In the genomic region with DNA sequence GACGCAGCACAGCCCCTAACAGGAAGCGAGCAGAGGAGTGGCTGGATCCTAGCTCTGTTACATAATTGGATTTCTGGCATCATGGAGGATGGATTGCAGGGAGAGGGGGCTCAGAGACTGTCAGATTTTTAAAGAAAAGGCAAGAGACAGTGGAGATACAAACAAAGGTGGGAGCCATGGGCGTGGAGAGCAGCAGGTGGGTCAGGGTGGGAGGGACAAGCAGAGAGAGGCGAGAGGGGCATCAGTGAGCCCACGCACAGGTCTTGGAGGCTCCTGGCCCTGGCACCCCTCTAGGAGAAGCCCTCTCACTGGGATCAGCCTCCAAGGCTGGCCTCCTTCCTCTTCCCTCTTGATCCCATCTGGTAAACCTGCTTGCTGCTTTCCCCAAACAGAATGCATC, we compare ENCODE assay signal across 17 cellular contexts.
DNase-seq lines count a peak whose midpoint lies in the region; ATAC-seq and TF ChIP-seq lines count a peak whose summit lies in the region.
"Had no signal": no experiment of that assay in that cellular context is flagged by ENCODE, and none has a peak within 500 bp of the region (broad histone marks: within the 10 kb centered on the region; RNA-seq: fewer than 3 reads in every experiment).

No MANE protein-coding gene starts in this region.

- H3K18ac ChIP-seq in neuronal stem cell (ENCODE audit: low read length): peak overlapping the region; percentile 39

- H2AFZ ChIP-seq in neuronal stem cell (ENCODE audit: low read length): no peak overlapping the region

- no peak for ATAC-seq in effector memory CD8-positive, alpha-beta T cell (replicated peaks)
- ATAC-seq: A549; CD8-positive, alpha-beta T cell had no signal

- DNase-seq in NCI-H82 treated with DMSO at 0.1 percent for 48 hours (lab: John Stamatoyannopoulos, UW; ENCODE audit: unreplicated experiment): peak; percentile 29
- DNase-seq in coronary artery (ENCODE audit: low spot score): peak; percentile 17
- DNase-seq in neuronal stem cell (ENCODE audit: low spot score): no peak
- no peak for DNase-seq in type B pancreatic cell (ENCODE audit: extremely low spot score, unreplicated experiment)
- DNase-seq in effector memory CD8-positive, alpha-beta T cell: no peak
- DNase-seq in medulla oblongata (ENCODE audit: extremely low spot score): no peak
- DNase-seq in testis: no peak
- no peak for DNase-seq in LoVo (ENCODE audit: low spot score)
- DNase-seq: BE2C; CD8-positive, alpha-beta T cell; COR-L47; DMS153; DMS79 treated with DMSO at 0.1 percent for 48 hours; GDM1 had no signal

- H3K79me1 ChIP-seq in neuronal stem cell (ENCODE audit: low read depth, low read length): no peaks in the 10 kb centered on the region

- no peak overlapping the region for H3K27ac ChIP-seq in coronary artery
- H3K27ac ChIP-seq in neuronal stem cell (replicated peaks; ENCODE audit: low read length): no peak overlapping the region
- H3K27ac ChIP-seq in testis: no peak overlapping the region
- H3K27ac ChIP-seq: A549, C4-2B had no signal

- H3K36me3 ChIP-seq in neuronal stem cell (replicated peaks in 1 of 2; ENCODE audit: control insufficient read depth in 2 of 2, insufficient read depth in 2 of 2, low read length in 2 of 2) (no peaks in the 10 kb centered on the region), testis (ENCODE audit: low read depth, missing control alignments) (no peaks in the 10 kb centered on the region)
- H3K36me3 ChIP-seq: BE2C, HAP-1 had no signal

- TF ChIP-seq CTCF in coronary artery (IDR thresholded peaks at IDR 0.05) (no peak), type B pancreatic cell (conservative IDR thresholded peaks at IDR 0.05) (no peak), testis (IDR thresholded peaks at IDR 0.05) (no peak)

- no peak overlapping the region for H3K14ac ChIP-seq in neuronal stem cell (ENCODE audit: low read length)

- intact Hi-C loops in testis (cut with DNase I; ENCODE audit: low total_unique reads): no loop called here

- H3K27me3 Mint-ChIP-seq in type B pancreatic cell: no peaks in the 10 kb centered on the region
- peaks cover 35 to 41% of the 10 kb centered on the region in 2 donors for H3K27me3 Mint-ChIP-seq in effector memory CD8-positive, alpha-beta T cell

- no peak overlapping the region for H3K9ac ChIP-seq in neuronal stem cell (ENCODE audit: low read depth, low read length, poor library complexity)

- no peak overlapping the region for H3K4ac ChIP-seq in neuronal stem cell (ENCODE audit: low read length)

- H3K4me1 ChIP-seq in neuronal stem cell (ENCODE audit: control insufficient read depth in 2 of 2, insufficient read depth in 1 of 2, low read depth in 1 of 2, low read length in 2 of 2) (peaks cover 1 to 7% of the 10 kb centered on the region in 2 donors), testis (peaks cover 18% of the 10 kb centered on the region)
- H3K4me1 ChIP-seq: A549, BE2C, HAP-1 had no signal

- H3K9me3 ChIP-seq in neuronal stem cell (replicated peaks in 1 of 2; ENCODE audit: control insufficient read depth in 2 of 2, insufficient read depth in 1 of 2, low read depth in 1 of 2, low read length in 2 of 2) (no peaks in the 10 kb centered on the region), testis (no peaks in the 10 kb centered on the region)
- H3K9me3 ChIP-seq: A549, BE2C, HAP-1 had no signal

- H3K4me3 ChIP-seq in coronary artery: no peak overlapping the region
- no peak overlapping the region for H3K4me3 ChIP-seq in neuronal stem cell (ENCODE audit: low read length in 2 of 2)
- no peak overlapping the region for H3K4me3 ChIP-seq in testis
- H3K4me3 ChIP-seq: A549, HAP-1 had no signal

- H3K4me1 Mint-ChIP-seq in type B pancreatic cell (ENCODE audit: unreplicated experiment): peaks cover 8% of the 10 kb centered on the region
- H3K4me1 Mint-ChIP-seq in effector memory CD8-positive, alpha-beta T cell (ENCODE audit: low read depth in 2 of 2): no peaks in the 10 kb centered on the region

- no peak overlapping the region for H4K8ac ChIP-seq in neuronal stem cell (ENCODE audit: low read depth, low read length)

- H2BK15ac ChIP-seq in neuronal stem cell (ENCODE audit: low read length): peak overlapping the region; percentile 62

- H3K36me3 Mint-ChIP-seq in type B pancreatic cell: no peaks in the 10 kb centered on the region
- no peaks in the 10 kb centered on the region for H3K36me3 Mint-ChIP-seq in effector memory CD8-positive, alpha-beta T cell (ENCODE audit: insufficient read depth)
- H3K36me3 Mint-ChIP-seq: CD8-positive, alpha-beta T cell had no signal

- H3K4me2 ChIP-seq in neuronal stem cell (ENCODE audit: insufficient read depth, low read length, poor library complexity, severe bottlenecking): no peak overlapping the region
- H3K4me2 ChIP-seq: A549 had no signal

- no peak overlapping the region for H2BK5ac ChIP-seq in neuronal stem cell (ENCODE audit: low read length)

- WGBS in neuronal stem cell (ENCODE audit: extremely low coverage in 2 of 2, insufficient read length in 2 of 2, insufficient replicate concordance in 1 of 2), 2 donors: no CpG with 5 or more reads among the region's 5 CpGs
- WGBS in testis, 2 donors: 92 to 95% methylated on average over 5 of the region's 5 CpGs

- no peak overlapping the region for H2AK5ac ChIP-seq in neuronal stem cell (ENCODE audit: low read depth, low read length)

- no peaks in the 10 kb centered on the region for H3K9me3 Mint-ChIP-seq in type B pancreatic cell
- no peaks in the 10 kb centered on the region for H3K9me3 Mint-ChIP-seq in effector memory CD8-positive, alpha-beta T cell
- H3K9me3 Mint-ChIP-seq: CD8-positive, alpha-beta T cell had no signal

- TF ChIP-seq POLR2A in testis (IDR thresholded peaks at IDR 0.05): no peak

- no peak overlapping the region for H3K23ac ChIP-seq in neuronal stem cell (ENCODE audit: low read depth, low read length, poor library complexity)

- no peak overlapping the region for H2BK120ac ChIP-seq in neuronal stem cell (ENCODE audit: low read depth, low read length)

- no peak overlapping the region for H4K91ac ChIP-seq in neuronal stem cell (ENCODE audit: low read depth, low read length, poor library complexity)

- H3K27me3 ChIP-seq in neuronal stem cell (ENCODE audit: control insufficient read depth in 3 of 3, insufficient read depth in 3 of 3, low read depth in 1 of 3, low read length in 3 of 3): peaks cover 0 to 13% (median 0%) of the 10 kb centered on the region in 3 experiments
- H3K27me3 ChIP-seq in testis: no peaks in the 10 kb centered on the region
- H3K27me3 ChIP-seq: BE2C had no signal

- no peak overlapping the region for H3K27ac Mint-ChIP-seq in type B pancreatic cell
- H3K27ac Mint-ChIP-seq in effector memory CD8-positive, alpha-beta T cell: no peak overlapping the region
- H3K27ac Mint-ChIP-seq: CD8-positive, alpha-beta T cell had no signal

- H3K4me3 Mint-ChIP-seq in type B pancreatic cell: peak overlapping the region; percentile 44
- no peak overlapping the region for H3K4me3 Mint-ChIP-seq in effector memory CD8-positive, alpha-beta T cell
- H3K4me3 Mint-ChIP-seq: CD8-positive, alpha-beta T cell had no signal

- H2BK12ac ChIP-seq in neuronal stem cell (ENCODE audit: low read length): no peak overlapping the region

Comparison
In these comparisons a context has a peak if more than half of its experiments do, and no peak if none do; other contexts are left out.
1. DNase-seq: peak in NCI-H82 treated with DMSO at 0.1 percent for 48 hours (single experiment) and coronary artery (single experiment); none in neuronal stem cell (single experiment), type B pancreatic cell (single experiment), effector memory CD8-positive, alpha-beta T cell (0 of 3), medulla oblongata (single experiment), testis (single experiment) and LoVo (single experiment).